ENCODE assay signal across 12 cellular contexts in genomic region chrX:71636438-71637252, GRCh38. TPM values are rescaled to one million over a fixed set of nuclear protein-coding genes. Genes with fewer than 3 reads are reported as not detected.
DNase-seq lines count a peak whose midpoint lies in the region; ATAC-seq and TF ChIP-seq lines count a peak whose summit lies in the region.
"Had no signal": no experiment of that assay in that cellular context is flagged by ENCODE, and none has a peak within 500 bp of the region (broad histone marks: within the 10 kb centered on the region; RNA-seq: fewer than 3 reads in every experiment).

No MANE protein-coding gene starts in this region.

- H3K4me2 ChIP-seq in GM23248 (ENCODE audit: unreplicated experiment): no peak overlapping the region

- no peaks in the 10 kb centered on the region for H3K9me2 ChIP-seq in GM23248 (ENCODE audit: insufficient read depth)

- H4K20me1 ChIP-seq in GM23248 (ENCODE audit: insufficient read depth): no peaks in the 10 kb centered on the region

- peak overlapping the region in 2 of 3 donors; percentile 56 to 59 for H3K27ac Mint-ChIP-seq in CD4-positive, CD25-positive, alpha-beta regulatory T cell
- no peak overlapping the region for H3K27ac Mint-ChIP-seq in effector memory CD8-positive, alpha-beta T cell
- H3K27ac Mint-ChIP-seq in osteocyte (ENCODE audit: unreplicated experiment): no peak overlapping the region
- H3K27ac Mint-ChIP-seq: progenitor cell of endocrine pancreas had no signal

- no peak overlapping the region for H3K9ac ChIP-seq in GM23248

- no peak overlapping the region for H2AFZ ChIP-seq in GM23248

- peaks cover 39% of the 10 kb centered on the region for H3K4me1 ChIP-seq in CD4-positive, CD25-positive, alpha-beta regulatory T cell (ENCODE audit: control insufficient read depth, insufficient read depth, low read length, poor library complexity, severe bottlenecking)
- H3K4me1 ChIP-seq in esophagus muscularis mucosa (peaks cover 0 to 15% (median 9%) of the 10 kb centered on the region in 4 donors), GM23248 (ENCODE audit: insufficient read depth) (peaks cover 9% of the 10 kb centered on the region; the same call in 1 of the 2 replicates)

- no peaks in the 10 kb centered on the region for H3F3A ChIP-seq in GM23248 (ENCODE audit: insufficient read depth)

- no peaks in the 10 kb centered on the region for H3K36me3 Mint-ChIP-seq in CD4-positive, CD25-positive, alpha-beta regulatory T cell
- peaks cover 3% of the 10 kb centered on the region for H3K36me3 Mint-ChIP-seq in effector memory CD8-positive, alpha-beta T cell (ENCODE audit: insufficient read depth)
- H3K36me3 Mint-ChIP-seq in osteocyte (ENCODE audit: unreplicated experiment): no peaks in the 10 kb centered on the region

- peak in 1 of 3 donors; percentile 61 for DNase-seq in CD4-positive, CD25-positive, alpha-beta regulatory T cell
- peak; percentile 20 for DNase-seq in NCI-H345 treated with DMSO at 0.1 percent for 48 hours (lab: John Stamatoyannopoulos, UW; ENCODE audit: unreplicated experiment)
- DNase-seq in effector memory CD8-positive, alpha-beta T cell: no peak
- DNase-seq in esophagus muscularis mucosa (ENCODE audit: extremely low spot score): no peak
- no peak for DNase-seq in GM23248
- DNase-seq in osteocyte (ENCODE audit: extremely low spot score, unreplicated experiment): no peak
- no peak for DNase-seq in NCI-H1694 (lab: John Stamatoyannopoulos, UW)
- DNase-seq: activated CD4-positive, alpha-beta T cell treated with anti-CD3 and anti-CD28 coated beads, Interleukin-2, amount 50 U/mL, for 48 hours; NCI-H526 had no signal

- no peaks in the 10 kb centered on the region for H3K79me2 ChIP-seq in GM23248 (ENCODE audit: insufficient read depth)

- no peak overlapping the region for H3K4me3 ChIP-seq in CD4-positive, CD25-positive, alpha-beta regulatory T cell (ENCODE audit: low read depth, low read length)
- H3K4me3 ChIP-seq in esophagus muscularis mucosa (no peak overlapping the region), GM23248 (no peak overlapping the region)
- H3K4me3 ChIP-seq: coronary artery had no signal

- intact Hi-C loops in esophagus muscularis mucosa (cut with DNase I): no loop called here

- H3K9me3 Mint-ChIP-seq in CD4-positive, CD25-positive, alpha-beta regulatory T cell: no peaks in the 10 kb centered on the region
- H3K9me3 Mint-ChIP-seq in effector memory CD8-positive, alpha-beta T cell: no peaks in the 10 kb centered on the region
- peaks cover 10% of the 10 kb centered on the region for H3K9me3 Mint-ChIP-seq in osteocyte (ENCODE audit: unreplicated experiment)

- no peak for TF ChIP-seq EP300 in esophagus muscularis mucosa (IDR thresholded peaks at IDR 0.05)

- no peak for TF ChIP-seq POLR2A in esophagus muscularis mucosa (IDR thresholded peaks at IDR 0.05; ENCODE audit: low read depth)

- no peaks in the 10 kb centered on the region for H3K36me3 ChIP-seq in CD4-positive, CD25-positive, alpha-beta regulatory T cell (ENCODE audit: control insufficient read depth, insufficient read depth, low read length)
- no peaks in the 10 kb centered on the region for H3K36me3 ChIP-seq in esophagus muscularis mucosa
- H3K36me3 ChIP-seq in GM23248 (ENCODE audit: low read depth): no peaks in the 10 kb centered on the region

- no peaks in the 10 kb centered on the region for H3K27me3 ChIP-seq in CD4-positive, CD25-positive, alpha-beta regulatory T cell (ENCODE audit: control insufficient read depth, insufficient read depth, low read length)
- H3K27me3 ChIP-seq in esophagus muscularis mucosa: no peaks in the 10 kb centered on the region
- H3K27me3 ChIP-seq in GM23248 (replicated peaks; ENCODE audit: insufficient read depth): no peaks in the 10 kb centered on the region

- peak overlapping the region; percentile 60 for H3K27ac ChIP-seq in CD4-positive, CD25-positive, alpha-beta regulatory T cell (ENCODE audit: insufficient read depth, low read length, poor library complexity, severe bottlenecking)
- H3K27ac ChIP-seq in esophagus muscularis mucosa (replicated peaks in 1 of 4): peak overlapping the region in 2 of 4 donors; percentile 53
- H3K27ac ChIP-seq in GM23248: no peak overlapping the region
- H3K27ac ChIP-seq: coronary artery had no signal

- ATAC-seq in CD4-positive, CD25-positive, alpha-beta regulatory T cell (ENCODE audit: low read depth in 2 of 2): peak; percentile 74 to 77
- peak; percentile 36 for ATAC-seq in GM18867 (IDR thresholded peaks at IDR 0.05; ENCODE audit: unreplicated experiment)
- peak; percentile 75 for ATAC-seq in effector memory CD8-positive, alpha-beta T cell (replicated peaks)

- in situ Hi-C loops in GM23248 (cut with MboI): no loop called here

- H3K9me3 ChIP-seq in CD4-positive, CD25-positive, alpha-beta regulatory T cell (ENCODE audit: control insufficient read depth in 2 of 2, low read length in 2 of 2): no peaks in the 10 kb centered on the region
- H3K9me3 ChIP-seq in esophagus muscularis mucosa (no peaks in the 10 kb centered on the region), GM23248 (ENCODE audit: low read depth) (no peaks in the 10 kb centered on the region)

- no peak for TF ChIP-seq CTCF in esophagus muscularis mucosa (IDR thresholded peaks at IDR 0.05)
- no peak for TF ChIP-seq CTCF in osteocyte (IDR thresholded peaks at IDR 0.05)

- no peaks in the 10 kb centered on the region for H3K27me3 Mint-ChIP-seq in CD4-positive, CD25-positive, alpha-beta regulatory T cell
- no peaks in the 10 kb centered on the region for H3K27me3 Mint-ChIP-seq in effector memory CD8-positive, alpha-beta T cell
- H3K27me3 Mint-ChIP-seq in osteocyte (ENCODE audit: unreplicated experiment): no peaks in the 10 kb centered on the region
- H3K27me3 Mint-ChIP-seq: progenitor cell of endocrine pancreas had no signal

- no peak overlapping the region for H3K4me3 Mint-ChIP-seq in CD4-positive, CD25-positive, alpha-beta regulatory T cell
- H3K4me3 Mint-ChIP-seq in effector memory CD8-positive, alpha-beta T cell: no peak overlapping the region
- H3K4me3 Mint-ChIP-seq in osteocyte (ENCODE audit: unreplicated experiment): no peak overlapping the region

- peaks cover 0 to 20% (median 4%) of the 10 kb centered on the region in 4 donors for H3K4me1 Mint-ChIP-seq in CD4-positive, CD25-positive, alpha-beta regulatory T cell
- H3K4me1 Mint-ChIP-seq in effector memory CD8-positive, alpha-beta T cell (ENCODE audit: low read depth in 2 of 2): peaks cover 11 to 13% of the 10 kb centered on the region in 2 donors
- peaks cover 4% of the 10 kb centered on the region for H3K4me1 Mint-ChIP-seq in osteocyte (ENCODE audit: unreplicated experiment)

- 79% methylated on average over 9 of the region's 9 CpGs for WGBS in esophagus muscularis mucosa
- WGBS in GM23248 (ENCODE audit: low coverage in 1 of 2, low lambda C conversion rate in 2 of 2, missing lambda C conversion rate in 2 of 2), 2 experiments: 66 to 69% methylated on average over 7 of the region's 9 CpGs

RNA-seq across cellular contexts. Expression of gene CXCR3, which starts 18.3 kb away (rescaled TPM):
- 31.9 TPM for total RNA-seq in CD4-positive, CD25-positive, alpha-beta regulatory T cell
- polyA plus RNA-seq in CD4-positive, CD25-positive, alpha-beta regulatory T cell: 100 to 1,000 TPM in 1 of 4 donors, 10 to 100 TPM in 3; 69.3 to 111 (median 85.9) TPM
- total RNA-seq in esophagus muscularis mucosa (under 1 TPM in 3 of 4 donors, not detected in 1; 0.17 to 0.83 (median 0.42) TPM), osteocyte (not detected in 2 replicates)
- total RNA-seq in GM23248 (2014; rRNA removed; shearing (Covaris generic)): not detected in 2 replicates
- not detected in 2 replicates for polyA plus RNA-seq in GM23248 (2016; fragmentation: Nextera tagmentation; extraction: Ambion mirVana)
- total RNA-seq: progenitor cell of endocrine pancreas had no signal

RNA-seq across cellular contexts. Expression of gene GCNA, which starts 58.4 kb away (rescaled TPM):
- 3.7 TPM for total RNA-seq in CD4-positive, CD25-positive, alpha-beta regulatory T cell
- under 1 TPM; 0.20 to 0.65 (median 0.49) TPM for polyA plus RNA-seq in CD4-positive, CD25-positive, alpha-beta regulatory T cell
- total RNA-seq in esophagus muscularis mucosa (1 to 10 TPM in 3 of 4 donors, under 1 TPM in 1; 0.65 to 2.9 (median 1.2) TPM), osteocyte (4.4 and 4.6 TPM in 2 replicates)
- total RNA-seq in GM23248 (2014; rRNA removed; shearing (Covaris generic)): 2.2 and 2.5 TPM in 2 replicates
- polyA plus RNA-seq in GM23248 (2016; fragmentation: Nextera tagmentation; extraction: Ambion mirVana): 0.99 and 1.5 TPM in 2 replicates

Comparison
In these comparisons a context has a peak if more than half of its experiments do, and no peak if none do; other contexts are left out.
1. H3K27ac Mint-ChIP-seq: peak in CD4-positive, CD25-positive, alpha-beta regulatory T cell (2 of 3); none in effector memory CD8-positive, alpha-beta T cell (0 of 2) and osteocyte (single experiment).
2. RNA of gene CXCR3, which starts 18.3 kb away (total RNA-seq): 31.9 TPM in CD4-positive, CD25-positive, alpha-beta regulatory T cell (single experiment); 0.17 to 0.83 TPM in esophagus muscularis mucosa, not detected in GM23248 and not detected in osteocyte; every median in the first group is over 10 times any median in the second.
3. Peak in every context shown above with its lines, with median percentiles within 50 percentile points of each other: ATAC-seq.